Comparison of ENCODE assay signal across 8 cellular contexts in genomic region chr2:27890146-27891062, GRCh38. TPM values are rescaled to one million over a fixed set of nuclear protein-coding genes. Genes with fewer than 3 reads are reported as not detected.
A peak's percentile ranks its signal among the peaks of the same experiment; 100 is the strongest.
DNase-seq lines count a peak whose midpoint lies in the region; ATAC-seq and TF ChIP-seq lines count a peak whose summit lies in the region.

BABAM2 (plus strand) TSS chr2:27890729; CDS start chr2:27894557, 3,828 bp downstream.
RBKS (minus strand) TSS chr2:27890387; CDS start chr2:27890345, 42 bp downstream.

- H3K36me3 ChIP-seq in right atrium auricular region (no peaks in the 10 kb centered on the region), uterus (no peaks in the 10 kb centered on the region)

- H3K4me3 ChIP-seq in right atrium auricular region (peak within 1 kb of the TSS; percentile 77), uterus (peak within 1 kb of the TSS; percentile 78 to 81)

- H3K4me1 ChIP-seq in right atrium auricular region, result peaks cover 0 to 16% of the 10 kb centered on the region in 2 donors
- H3K4me1 ChIP-seq in uterus, result peaks cover 0 to 7% of the 10 kb centered on the region in 2 donors

- no peaks in the 10 kb centered on the region for H3K27me3 ChIP-seq in right atrium auricular region
- H3K27me3 ChIP-seq in uterus, result no peaks in the 10 kb centered on the region

- TF ChIP-seq CTCF in right atrium auricular region (IDR thresholded peaks at IDR 0.05) (no peak), uterus (IDR thresholded peaks at IDR 0.05) (peak in 3 of 4 experiments; percentile 7 to 18 (median 8))

- H3K9me3 ChIP-seq in right atrium auricular region, result no peaks in the 10 kb centered on the region
- no peaks in the 10 kb centered on the region for H3K9me3 ChIP-seq in uterus

- no peaks in the 10 kb centered on the region for H3K9me3 Mint-ChIP-seq in T-helper 1 cell treated with Interleukin-12 subunit alpha and Interleukin-12 subunit beta and Interleukin-4 antibody, amounts not matched to agents 30 μg/mL and 1 μg/mL, for 36 hours

- peak within 1 kb of the TSS; percentile 94 for H3K4me3 Mint-ChIP-seq in T-helper 1 cell treated with Interleukin-12 subunit alpha and Interleukin-12 subunit beta and Interleukin-4 antibody, amounts not matched to agents 30 μg/mL and 1 μg/mL, for 36 hours

- peak within 1 kb of the TSS; percentile 99 for H3K27ac Mint-ChIP-seq in T-helper 1 cell treated with Interleukin-12 subunit alpha and Interleukin-12 subunit beta and Interleukin-4 antibody, amounts not matched to agents 30 μg/mL and 1 μg/mL, for 36 hours

- ATAC-seq in HG02885 (IDR thresholded peaks at IDR 0.05; ENCODE audit: poor library complexity, unreplicated experiment), result peak; percentile 79

- peak; percentile 85 for TF ChIP-seq POLR2A in GM15510 (IDR thresholded peaks at IDR 0.05; ENCODE audit: borderline replicate concordance, extremely low read depth, insufficient read length)
- peak; percentile 87 to 93 for TF ChIP-seq POLR2A in uterus (IDR thresholded peaks at IDR 0.05)

- H3K27ac ChIP-seq in right atrium auricular region (peak within 1 kb of the TSS; percentile 96 to 98), uterus (peak within 1 kb of the TSS; percentile 96)

- peaks cover 5% of the 10 kb centered on the region for H3K27me3 Mint-ChIP-seq in T-helper 1 cell treated with Interleukin-12 subunit alpha and Interleukin-12 subunit beta and Interleukin-4 antibody, amounts not matched to agents 30 μg/mL and 1 μg/mL, for 36 hours (ENCODE audit: low read depth)

- intact Hi-C loops in uterus (cut with DNase I; ENCODE audit: low total_unique reads), result loop anchor here (10.0 kb wide), 1 partner anchor 504 kb away; the partner anchor contains the start of gene FOSL2

- peaks cover 21% of the 10 kb centered on the region for H3K36me3 Mint-ChIP-seq in T-helper 1 cell treated with Interleukin-12 subunit alpha and Interleukin-12 subunit beta and Interleukin-4 antibody, amounts not matched to agents 30 μg/mL and 1 μg/mL, for 36 hours (ENCODE audit: low read depth)

- DNase-seq in NCI-H146 treated with DMSO at 0.1 percent for 48 hours (lab: John Stamatoyannopoulos, UW; ENCODE audit: unreplicated experiment) (peak; percentile 77), amygdala (lab: John Stamatoyannopoulos, UW) (peak in 55 of 56 donors; percentile 4 to 90 (median 74)), right atrium auricular region (ENCODE audit: low spot score) (peak; percentile 88), putamen (ENCODE audit: low spot score) (peak; percentile 86), uterus (peak; percentile 85 to 89)

- peaks cover 38% of the 10 kb centered on the region for H3K4me1 Mint-ChIP-seq in T-helper 1 cell treated with Interleukin-12 subunit alpha and Interleukin-12 subunit beta and Interleukin-4 antibody, amounts not matched to agents 30 μg/mL and 1 μg/mL, for 36 hours (ENCODE audit: low read depth)

RNA-seq across cellular contexts. Expression of gene BABAM2, which starts in this region (rescaled TPM):
- total RNA-seq in right atrium auricular region (10 to 100 TPM; 58.8 to 60.6 TPM), uterus (10 to 100 TPM; 24.1 to 62.1 (median 32.5) TPM)

RNA-seq across cellular contexts. Expression of gene RBKS, which starts in this region (rescaled TPM):
- total RNA-seq in right atrium auricular region (1 to 10 TPM; 1.6 to 2.1 TPM), uterus (1 to 10 TPM; 1.6 to 5.4 (median 3.3) TPM)

Comparison
In these comparisons a context has a peak if more than half of its experiments do, and no peak if none do; other contexts are left out.
1. Peak in every context shown above with its lines: DNase-seq, ATAC-seq, H3K4me3 ChIP-seq and H3K27ac ChIP-seq.
2. CTCF ChIP-seq: peak in uterus (3 of 4); none in right atrium auricular region (0 of 2).